1 cellular context compared by ENCODE assay signal in genomic region chr2:10298777-10299176, GRCh38.
TF ChIP-seq lines count a peak whose summit lies in the region.

No MANE protein-coding gene starts in this region.

TF ChIP-seq in A549, 52 proteins besides CTCF, POLR2A, EP300 and RAD21:
- peak; percentile 30; the same call in 1 of the 2 replicates for TF ChIP-seq HDAC2 (IDR thresholded peaks at IDR 0.05)
- TF ChIP-seq KDM1A (IDR thresholded peaks at IDR 0.05; ENCODE audit: low read depth): peak; percentile 90; the same call in 1 of the 2 replicates
- peak; percentile 71; the same call in 1 of the 2 replicates for TF ChIP-seq CHD4 (IDR thresholded peaks at IDR 0.05; ENCODE audit: borderline replicate concordance)
